ENCODE assay signal across 30 cellular contexts in genomic region chr6:168097221-168097620, GRCh38. TPM values are rescaled to one million over a fixed set of nuclear protein-coding genes. Genes with fewer than 3 reads are reported as not detected.
"Had no signal": no experiment of that assay in that cellular context is flagged by ENCODE, and none has a peak within 500 bp of the region (broad histone marks: within the 10 kb centered on the region; RNA-seq: fewer than 3 reads in every experiment).

No MANE protein-coding gene starts in this region.

- H3K27ac ChIP-seq: adrenal gland, colonic mucosa, dorsolateral prefrontal cortex, uterus had no signal

- H3K4me1 ChIP-seq: adrenal gland, colonic mucosa had no signal

- H3K36me3 ChIP-seq: adrenal gland, colonic mucosa, uterus had no signal

- DNase-seq: activated CD4-positive, alpha-beta T cell treated with anti-CD3 and anti-CD28 coated beads for 36 hours; activated CD4-positive, alpha-beta T cell treated with anti-CD3 and anti-CD28 coated beads, Interleukin-2, amount 50 U/mL, for 4 hours; activated CD8-positive, alpha-beta memory T cell treated with anti-CD3 and anti-CD28 coated beads for 24 hours; activated CD8-positive, alpha-beta memory T cell treated with anti-CD3 and anti-CD28 coated beads, Interleukin-2, amount 50 U/mL, for 4 hours; activated T-cell treated with anti-CD3 and anti-CD28 coated beads, Interleukin-2, amount 50 U/mL, for 24 hours; adrenal gland; colonic mucosa; effector memory CD8-positive, alpha-beta T cell; foreskin melanocyte; stimulated activated CD4-positive, alpha-beta T cell treated with anti-CD3 and anti-CD28 coated beads, Interleukin-1b, Interleukin-23, amount 100 ng/mL, for 48 hours; stimulated activated naive CD8-positive, alpha-beta T cell treated with anti-CD3 and anti-CD28 coated beads, Interleukin-15, amount 100 ng/mL, for 72 hours; T1000; trophoblast cell; uterus had no signal

- H3K9me3 ChIP-seq: adrenal gland, colonic mucosa, uterus had no signal

- H3K4me3 ChIP-seq: adrenal gland, colonic mucosa, dorsolateral prefrontal cortex, lung, uterus had no signal

- FAIRE-seq: astrocyte, endothelial cell of umbilical vein, islet of Langerhans had no signal

- ATAC-seq: activated CD4-positive, alpha-beta T cell treated with anti-CD3 and anti-CD28 coated beads for 36 hours; activated naive CD4-positive, alpha-beta T cell treated with anti-CD3 and anti-CD28 coated beads, Interleukin-2, amount 50 U/mL, for 72 hours; activated T-helper 17 cell treated with anti-CD3 and anti-CD28 coated beads, Interleukin-2, amount 50 U/mL, for 72 hours; effector memory CD8-positive, alpha-beta T cell; esophagus mucosa; left colon; naive thymus-derived CD4-positive, alpha-beta T cell; stimulated activated effector memory CD8-positive, alpha-beta T cell treated with anti-CD3 and anti-CD28 coated beads, Interleukin-12 subunit alpha, Interleukin-12 subunit beta, amount 100 ng/mL, for 72 hours; stimulated activated naive CD8-positive, alpha-beta T cell treated with anti-CD3 and anti-CD28 coated beads, Interleukin-15, amount 100 ng/mL, for 72 hours; WTC11 had no signal

RNA-seq across cellular contexts. Expression of gene FRMD1, which starts 18.2 kb away (rescaled TPM):
- total RNA-seq: activated CD4-positive, alpha-beta T cell treated with anti-CD3 and anti-CD28 coated beads for 36 hours; activated naive CD4-positive, alpha-beta T cell treated with anti-CD3 and anti-CD28 coated beads, Interleukin-2, amount 50 U/mL, for 72 hours; activated T-helper 17 cell treated with anti-CD3 and anti-CD28 coated beads, Interleukin-2, amount 50 U/mL, for 72 hours; astrocyte; endothelial cell of umbilical vein; esophagus mucosa; naive thymus-derived CD4-positive, alpha-beta T cell; neural crest cell; progenitor cell of endocrine pancreas; skeletal muscle tissue; temporal lobe had no signal
- polyA plus RNA-seq: endothelial cell of umbilical vein; naive thymus-derived CD4-positive, alpha-beta T cell had no signal
